1 cellular context compared by ENCODE assay signal in the genomic region with DNA sequence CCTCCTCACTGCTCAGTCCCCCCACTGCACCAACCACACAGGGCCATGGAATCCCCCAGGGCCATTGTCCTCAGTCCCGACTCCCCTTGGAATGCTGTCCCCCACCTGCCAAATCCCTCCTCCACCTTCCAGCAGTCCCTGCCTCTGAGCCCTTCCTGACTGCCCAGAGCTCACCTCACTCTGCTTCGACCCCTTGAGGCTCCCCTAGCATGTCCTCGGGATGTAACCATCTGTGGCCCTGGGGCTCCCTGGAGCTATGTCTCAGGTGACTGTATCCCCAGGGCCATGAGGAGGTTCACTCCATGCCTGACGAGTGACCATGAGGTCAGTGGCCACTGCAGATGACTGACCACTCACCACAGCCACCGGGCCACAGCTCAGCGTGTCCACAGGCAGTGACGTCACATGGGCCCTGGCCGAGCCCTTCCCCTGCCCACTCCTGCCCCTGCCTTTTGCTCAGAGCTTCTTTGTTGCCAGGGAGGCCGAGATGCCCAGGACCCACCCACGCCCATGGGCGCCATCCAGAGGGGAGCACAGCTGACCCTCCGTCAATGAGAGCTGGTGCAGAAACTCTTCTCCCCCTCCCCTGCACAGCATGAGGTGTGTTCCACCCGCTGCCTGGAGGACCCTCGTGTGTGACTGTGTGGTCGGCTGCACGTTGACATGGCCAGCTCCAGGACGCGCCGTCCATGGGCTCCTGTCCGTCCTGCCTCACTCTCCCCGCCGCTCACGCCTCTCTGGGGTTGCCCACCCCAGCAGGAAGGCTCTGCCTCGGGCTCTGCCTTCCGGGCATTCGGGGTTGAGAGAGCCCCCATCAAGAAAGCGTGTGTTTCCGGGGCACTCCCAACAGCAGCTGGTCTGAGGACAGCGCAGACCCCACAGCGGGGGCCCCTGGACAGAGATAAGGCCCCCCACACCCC.
TF ChIP-seq lines count a peak whose summit lies in the region.

No MANE protein-coding gene starts in this region.

TF ChIP-seq in HEK293, 187 proteins besides CTCF, POLR2A, EP300 and RAD21:
- TF ChIP-seq ZNF223 (tag by site-specific recombination; IDR thresholded peaks at IDR 0.05) (no peak), ZBTB48 (tag by site-specific recombination; IDR thresholded peaks at IDR 0.05) (peak; percentile 32; the same call in 1 of the 2 replicates)
TF ChIP-seq in HEK293: peak in this region for 1.
